ENCODE assay signal across 2 cellular contexts in the genomic region with DNA sequence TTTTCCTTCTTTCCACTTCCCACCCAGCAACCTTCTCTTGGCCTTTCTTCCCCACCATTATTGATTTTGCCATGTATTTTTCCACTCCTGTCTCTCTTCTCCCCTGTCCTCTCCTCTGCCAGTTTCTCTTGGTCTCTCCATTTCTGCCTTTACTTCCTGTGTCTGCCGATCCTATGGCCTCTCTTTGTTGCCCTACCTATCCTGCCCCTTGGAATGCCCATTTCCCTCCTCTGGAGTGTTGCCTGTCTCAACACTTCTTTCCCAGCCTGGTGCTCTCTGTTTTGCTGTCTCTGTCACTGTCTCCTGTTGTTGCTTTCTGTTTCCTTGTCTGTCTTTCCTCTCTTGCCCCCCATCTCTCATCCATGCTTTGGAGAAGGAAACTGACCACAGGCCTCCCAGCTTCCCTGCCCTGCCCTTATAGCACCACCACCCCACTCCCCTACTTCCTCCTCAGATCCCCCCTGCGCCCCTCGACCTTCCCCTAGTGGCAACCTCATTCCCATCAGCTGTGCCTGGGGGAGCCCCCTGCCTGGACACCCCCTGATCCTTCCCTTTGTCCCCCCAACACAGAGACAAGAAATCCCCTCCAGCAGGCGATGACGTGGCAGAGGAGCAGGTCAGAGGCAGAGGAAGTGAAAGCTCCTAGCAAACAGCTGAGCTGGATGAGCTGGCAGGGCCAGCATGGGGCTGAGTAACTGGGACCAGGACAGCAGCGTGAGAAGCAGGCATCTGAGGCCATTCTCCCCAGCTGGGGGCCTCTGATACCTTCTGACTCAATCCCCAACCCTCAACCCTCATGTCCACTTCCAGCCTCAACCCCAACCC.
TF ChIP-seq lines count a peak whose summit lies in the region.

No MANE protein-coding gene starts in this region.

TF ChIP-seq in HepG2, 621 proteins besides CTCF, POLR2A, EP300 and RAD21:
- TF ChIP-seq, protein P1, sequence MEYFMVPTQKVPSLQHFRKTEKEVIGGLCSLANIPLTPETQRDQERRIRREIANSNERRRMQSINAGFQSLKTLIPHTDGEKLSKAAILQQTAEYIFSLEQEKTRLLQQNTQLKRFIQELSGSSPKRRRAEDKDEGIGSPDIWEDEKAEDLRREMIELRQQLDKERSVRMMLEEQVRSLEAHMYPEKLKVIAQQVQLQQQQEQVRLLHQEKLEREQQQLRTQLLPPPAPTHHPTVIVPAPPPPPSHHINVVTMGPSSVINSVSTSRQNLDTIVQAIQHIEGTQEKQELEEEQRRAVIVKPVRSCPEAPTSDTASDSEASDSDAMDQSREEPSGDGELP (IDR thresholded peaks at IDR 0.05; ENCODE audit: borderline replicate concordance, low read depth), result peak; percentile 58; the same call in 1 of the 2 replicates
- TF ChIP-seq CREB1 (IDR thresholded peaks at IDR 0.05) (peak; percentile 72), CREB1 (CRISPR knock-in tag; IDR thresholded peaks at IDR 0.05) (no peak), ZNF768 (CRISPR knock-in tag; IDR thresholded peaks at IDR 0.05) (no peak)

TF ChIP-seq in WTC11, 78 proteins besides CTCF, POLR2A, EP300 and RAD21:
- TF ChIP-seq RELA (CRISPR knock-in tag; IDR thresholded peaks at IDR 0.05; ENCODE audit: borderline replicate concordance), result no peak
- TF ChIP-seq, protein P2, sequence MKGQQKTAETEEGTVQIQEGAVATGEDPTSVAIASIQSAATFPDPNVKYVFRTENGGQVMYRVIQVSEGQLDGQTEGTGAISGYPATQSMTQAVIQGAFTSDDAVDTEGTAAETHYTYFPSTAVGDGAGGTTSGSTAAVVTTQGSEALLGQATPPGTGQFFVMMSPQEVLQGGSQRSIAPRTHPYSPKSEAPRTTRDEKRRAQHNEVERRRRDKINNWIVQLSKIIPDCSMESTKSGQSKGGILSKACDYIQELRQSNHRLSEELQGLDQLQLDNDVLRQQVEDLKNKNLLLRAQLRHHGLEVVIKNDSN (CRISPR knock-in tag; IDR thresholded peaks at IDR 0.05), result no peak
- no peak for TF ChIP-seq NR1H2 (CRISPR knock-in tag; IDR thresholded peaks at IDR 0.05)
- no peak for TF ChIP-seq ZNF396 (CRISPR knock-in tag; IDR thresholded peaks at IDR 0.05; ENCODE audit: borderline replicate concordance)
- TF ChIP-seq, protein P3, sequence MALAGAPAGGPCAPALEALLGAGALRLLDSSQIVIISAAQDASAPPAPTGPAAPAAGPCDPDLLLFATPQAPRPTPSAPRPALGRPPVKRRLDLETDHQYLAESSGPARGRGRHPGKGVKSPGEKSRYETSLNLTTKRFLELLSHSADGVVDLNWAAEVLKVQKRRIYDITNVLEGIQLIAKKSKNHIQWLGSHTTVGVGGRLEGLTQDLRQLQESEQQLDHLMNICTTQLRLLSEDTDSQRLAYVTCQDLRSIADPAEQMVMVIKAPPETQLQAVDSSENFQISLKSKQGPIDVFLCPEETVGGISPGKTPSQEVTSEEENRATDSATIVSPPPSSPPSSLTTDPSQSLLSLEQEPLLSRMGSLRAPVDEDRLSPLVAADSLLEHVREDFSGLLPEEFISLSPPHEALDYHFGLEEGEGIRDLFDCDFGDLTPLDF (CRISPR knock-in tag; IDR thresholded peaks at IDR 0.05), result no peak
- TF ChIP-seq FOXP1 (CRISPR knock-in tag; IDR thresholded peaks at IDR 0.05; ENCODE audit: borderline replicate concordance), result no peak
- TF ChIP-seq ZBTB21 (CRISPR knock-in tag; IDR thresholded peaks at IDR 0.05; ENCODE audit: borderline replicate concordance), result no peak
TF ChIP-seq in WTC11: peak in this region for 0.
